Comparison of ENCODE assay signal across 24 cellular contexts in genomic region chr3:195034541-195034940, GRCh38.
"Had no signal": no experiment of that assay in that cellular context is flagged by ENCODE, and none has a peak within 500 bp of the region (broad histone marks: within the 10 kb centered on the region; RNA-seq: fewer than 3 reads in every experiment).

No MANE protein-coding gene starts in this region.

- H3K36me3 ChIP-seq: brain microvascular endothelial cell, esophagus squamous epithelium, gastrocnemius medialis, right lobe of liver, transverse colon, uterus had no signal

- H3K4me3 ChIP-seq: esophagus squamous epithelium, gastrocnemius medialis, mucosa of descending colon, right lobe of liver, transverse colon, uterus had no signal

- H3K27me3 ChIP-seq: brain microvascular endothelial cell, esophagus squamous epithelium, gastrocnemius medialis, right lobe of liver, transverse colon, uterus had no signal

- ATAC-seq: activated CD8-positive, alpha-beta memory T cell treated with anti-CD3 and anti-CD28 coated beads, Interleukin-2, amount 10 ng/mL, durations not matched to agents 7 days and 5 days; activated CD8-positive, alpha-beta T cell treated with anti-CD3 and anti-CD28 coated beads for 36 hours; activated naive CD4-positive, alpha-beta T cell treated with anti-CD3 and anti-CD28 coated beads, Interleukin-2, amount 50 U/mL, for 72 hours; gastrocnemius medialis had no signal

- H3K4me3 Mint-ChIP-seq: activated B cell treated with CpG ODN at 0.5 μM for 24 hours; activated CD4-positive, alpha-beta T cell treated with anti-CD3 and anti-CD28 coated beads, Interleukin-2, amount 10 ng/mL, durations not matched to agents 24 days and 14 days; activated CD8-positive, alpha-beta memory T cell treated with anti-CD3 and anti-CD28 coated beads, Interleukin-2, amount 10 ng/mL, durations not matched to agents 7 days and 5 days; activated CD8-positive, alpha-beta T cell treated with anti-CD3 and anti-CD28 coated beads for 36 hours; naive B cell; stimulated activated effector memory CD8-positive, alpha-beta T cell treated with anti-CD3 and anti-CD28 coated beads, Interleukin-12 subunit alpha, Interleukin-12 subunit beta, amount 100 ng/mL, for 72 hours had no signal

- H3K4me1 Mint-ChIP-seq: activated CD4-positive, alpha-beta T cell treated with anti-CD3 and anti-CD28 coated beads, Interleukin-2, amount 10 ng/mL, durations not matched to agents 24 days and 14 days; activated CD8-positive, alpha-beta memory T cell treated with anti-CD3 and anti-CD28 coated beads, Interleukin-2, amount 10 ng/mL, durations not matched to agents 7 days and 5 days; stimulated activated effector memory CD8-positive, alpha-beta T cell treated with anti-CD3 and anti-CD28 coated beads, Interleukin-12 subunit alpha, Interleukin-12 subunit beta, amount 100 ng/mL, for 72 hours had no signal

- DNase-seq: activated B cell treated with CpG ODN at 0.5 μM for 24 hours; activated CD4-positive, alpha-beta T cell treated with anti-CD3 and anti-CD28 coated beads, Interleukin-2, amount 10 ng/mL, durations not matched to agents 24 days and 14 days; activated CD8-positive, alpha-beta memory T cell treated with anti-CD3 and anti-CD28 coated beads, Interleukin-2, amount 10 ng/mL, durations not matched to agents 7 days and 5 days; activated CD8-positive, alpha-beta T cell treated with anti-CD3 and anti-CD28 coated beads for 36 hours; activated gamma-delta T cell; activated T-cell treated with anti-CD3 and anti-CD28 coated beads for 4 hours; aorta; brain microvascular endothelial cell; central memory CD4-positive, alpha-beta T cell; effector memory CD4-positive, alpha-beta T cell; esophagus squamous epithelium; gastrocnemius medialis; hypothalamus; left colon; mesenchymal stem cell; mucosa of descending colon; naive B cell; occipital lobe; stimulated activated CD4-positive, alpha-beta T cell treated with anti-CD3 and anti-CD28 coated beads, Interleukin-2, amount 100 ng/mL, for 24 hours; transverse colon had no signal

- H3K9me3 ChIP-seq: esophagus squamous epithelium, gastrocnemius medialis, mucosa of descending colon, right lobe of liver, transverse colon, uterus had no signal

- H3K36me3 Mint-ChIP-seq: activated CD8-positive, alpha-beta memory T cell treated with anti-CD3 and anti-CD28 coated beads, Interleukin-2, amount 10 ng/mL, durations not matched to agents 7 days and 5 days; activated naive CD4-positive, alpha-beta T cell treated with anti-CD3 and anti-CD28 coated beads, Interleukin-2, amount 50 U/mL, for 72 hours; naive B cell; stimulated activated effector memory CD8-positive, alpha-beta T cell treated with anti-CD3 and anti-CD28 coated beads, Interleukin-12 subunit alpha, Interleukin-12 subunit beta, amount 100 ng/mL, for 72 hours had no signal

- H3K27ac Mint-ChIP-seq: activated B cell treated with CpG ODN at 0.5 μM for 24 hours; activated CD4-positive, alpha-beta T cell treated with anti-CD3 and anti-CD28 coated beads, Interleukin-2, amount 10 ng/mL, durations not matched to agents 24 days and 14 days; activated CD8-positive, alpha-beta memory T cell treated with anti-CD3 and anti-CD28 coated beads, Interleukin-2, amount 10 ng/mL, durations not matched to agents 7 days and 5 days; activated CD8-positive, alpha-beta T cell treated with anti-CD3 and anti-CD28 coated beads for 36 hours; activated naive CD4-positive, alpha-beta T cell treated with anti-CD3 and anti-CD28 coated beads, Interleukin-2, amount 50 U/mL, for 72 hours; stimulated activated effector memory CD8-positive, alpha-beta T cell treated with anti-CD3 and anti-CD28 coated beads, Interleukin-12 subunit alpha, Interleukin-12 subunit beta, amount 100 ng/mL, for 72 hours had no signal

- H3K4me1 ChIP-seq: uterus had no signal

- H3K27ac ChIP-seq: brain microvascular endothelial cell, esophagus squamous epithelium, gastrocnemius medialis, uterus had no signal

- H3K9me3 Mint-ChIP-seq: activated CD4-positive, alpha-beta T cell treated with anti-CD3 and anti-CD28 coated beads, Interleukin-2, amount 10 ng/mL, durations not matched to agents 24 days and 14 days; activated CD8-positive, alpha-beta T cell treated with anti-CD3 and anti-CD28 coated beads for 36 hours; activated naive CD4-positive, alpha-beta T cell treated with anti-CD3 and anti-CD28 coated beads, Interleukin-2, amount 50 U/mL, for 72 hours; stimulated activated effector memory CD8-positive, alpha-beta T cell treated with anti-CD3 and anti-CD28 coated beads, Interleukin-12 subunit alpha, Interleukin-12 subunit beta, amount 100 ng/mL, for 72 hours had no signal
